18 cellular contexts compared by ENCODE assay signal in genomic region chr1:160028426-160028825, GRCh38. TPM values are rescaled to one million over a fixed set of nuclear protein-coding genes. Genes with fewer than 3 reads are reported as not detected.
A peak's percentile ranks its signal among the peaks of the same experiment; 100 is the strongest.
DNase-seq lines count a peak whose midpoint lies in the region; ATAC-seq and TF ChIP-seq lines count a peak whose summit lies in the region.
"Had no signal": no experiment of that assay in that cellular context is flagged by ENCODE, and none has a peak within 500 bp of the region (broad histone marks: within the 10 kb centered on the region; RNA-seq: fewer than 3 reads in every experiment).

No MANE protein-coding gene starts in this region.

- POLR2A ChIA-PET in OCI-LY7 (lab: Charles Lee), result no interaction called here

- no peaks in the 10 kb centered on the region for H3K9me3 Mint-ChIP-seq in brain
- H3K9me3 Mint-ChIP-seq in activated T-cell treated with anti-CD3 and anti-CD28 coated beads, Interleukin-2, amount 50 U/mL, for 24 hours, result no peaks in the 10 kb centered on the region
- H3K9me3 Mint-ChIP-seq: GM23338, IgD-negative memory B cell had no signal

- H3K36me3 ChIP-seq in DOHH2 (ENCODE audit: control insufficient read depth, low read length) (peaks cover 7% of the 10 kb centered on the region; the same call in 1 of the 2 replicates), OCI-LY7 (ENCODE audit: insufficient read depth, low read length) (no peaks in the 10 kb centered on the region)

- H3K27ac Mint-ChIP-seq in brain, result no peak overlapping the region
- H3K27ac Mint-ChIP-seq in activated T-cell treated with anti-CD3 and anti-CD28 coated beads, Interleukin-2, amount 50 U/mL, for 24 hours, result no peak overlapping the region
- H3K27ac Mint-ChIP-seq: CD4-positive, CD25-positive, alpha-beta regulatory T cell; GM23338; IgD-negative memory B cell had no signal

- intact Hi-C loops in OCI-LY7 (cut with micrococcal nuclease; ENCODE audit: unreplicated experiment), result no loop called here

- no peak for TF ChIP-seq CTCF in DOHH2 (IDR thresholded peaks at IDR 0.05; ENCODE audit: low read depth, low read length, poor library complexity, severe bottlenecking)
- TF ChIP-seq CTCF in OCI-LY7 (conservative IDR thresholded peaks at IDR 0.05; ENCODE audit: low read length), result no peak
- TF ChIP-seq CTCF in brain (conservative IDR thresholded peaks at IDR 0.05), result no peak

- H3K9me2 ChIP-seq in DOHH2 (replicated peaks; ENCODE audit: control insufficient read depth, low read length) (no peaks in the 10 kb centered on the region), OCI-LY7 (ENCODE audit: insufficient read depth, low read length) (no peaks in the 10 kb centered on the region)

- H4K20me1 ChIP-seq in DOHH2 (ENCODE audit: control insufficient read depth, insufficient read depth, low read depth, low read length) (no peaks in the 10 kb centered on the region), OCI-LY7 (ENCODE audit: insufficient read depth, low read length) (no peaks in the 10 kb centered on the region)

- no peak overlapping the region for H3K27ac ChIP-seq in DOHH2 (ENCODE audit: low read depth, low read length)
- H3K27ac ChIP-seq in OCI-LY7 (ENCODE audit: low read depth, low read length, poor library complexity, severe bottlenecking), result no peak overlapping the region

- peaks cover 77% of the 10 kb centered on the region for H3K4me1 Mint-ChIP-seq in brain
- H3K4me1 Mint-ChIP-seq in activated T-cell treated with anti-CD3 and anti-CD28 coated beads, Interleukin-2, amount 50 U/mL, for 24 hours (ENCODE audit: low read depth), result peaks cover 39% of the 10 kb centered on the region

- H3K27me3 ChIP-seq in DOHH2 (ENCODE audit: control insufficient read depth, low read length), result no peaks in the 10 kb centered on the region; the same call in 1 of the 2 replicates

- DNase-seq in OCI-LY7 (ENCODE audit: low spot score) (no peak), superior temporal gyrus (ENCODE audit: extremely low spot score) (peak; percentile 12), AG20443 (ENCODE audit: low spot score) (no peak)
- DNase-seq in activated T-cell treated with anti-CD3 and anti-CD28 coated beads, Interleukin-2, amount 50 U/mL, for 24 hours, result no peak
- DNase-seq: Calu3; CD4-positive, CD25-positive, alpha-beta regulatory T cell; DMS 273 treated with DMSO at 0.1 percent for 48 hours; H7 had no signal

- H3K9me3 ChIP-seq in DOHH2 (ENCODE audit: control insufficient read depth, insufficient read depth, low read length) (no peaks in the 10 kb centered on the region), OCI-LY7 (ENCODE audit: low read length) (no peaks in the 10 kb centered on the region)

- ATAC-seq in GM18519 (IDR thresholded peaks at IDR 0.05; ENCODE audit: low FRiP score, unreplicated experiment), result no peak
- ATAC-seq: GM12878, GM23338 had no signal

- BruUV-seq in OCI-LY7 (replicated peaks; lab: Mats Ljungman, UMichigan), result no TSS peak

- H3K27me3 Mint-ChIP-seq in brain, result peaks cover 9% of the 10 kb centered on the region
- no peaks in the 10 kb centered on the region for H3K27me3 Mint-ChIP-seq in activated T-cell treated with anti-CD3 and anti-CD28 coated beads, Interleukin-2, amount 50 U/mL, for 24 hours
- H3K27me3 Mint-ChIP-seq: CD4-positive, CD25-positive, alpha-beta regulatory T cell had no signal

- peak overlapping the region in 4 of 5 experiments; percentile 67 to 78 (median 74) for H3K4me3 Mint-ChIP-seq in brain
- H3K4me3 Mint-ChIP-seq in activated T-cell treated with anti-CD3 and anti-CD28 coated beads, Interleukin-2, amount 50 U/mL, for 24 hours, result no peak overlapping the region
- H3K4me3 Mint-ChIP-seq: GM23338 had no signal

- H2AFZ ChIP-seq in OCI-LY7 (ENCODE audit: low read length), result no peak overlapping the region
- H2AFZ ChIP-seq: GM23338 had no signal

- H3K4me1 ChIP-seq in DOHH2 (ENCODE audit: control insufficient read depth, low read length), result peaks cover 32% of the 10 kb centered on the region
- H3K4me1 ChIP-seq in OCI-LY7 (ENCODE audit: insufficient read depth, low read length, poor library complexity, severe bottlenecking), result peaks cover 24% of the 10 kb centered on the region

- peaks cover 28% of the 10 kb centered on the region for H3K79me2 ChIP-seq in DOHH2 (ENCODE audit: control insufficient read depth, low read length)
- H3K79me2 ChIP-seq in OCI-LY7 (ENCODE audit: insufficient read depth, low read depth, low read length), result peaks cover 7% of the 10 kb centered on the region; the same call in 1 of the 2 replicates

- H3F3A ChIP-seq in DOHH2 (ENCODE audit: control insufficient read depth, insufficient read depth), result no peaks in the 10 kb centered on the region

- CTCF ChIA-PET in OCI-LY7 (lab: Charles Lee; ENCODE audit: unreplicated experiment), result no interaction called here

- peak overlapping the region; percentile 9; the same call in 1 of the 2 replicates for H3K4me2 ChIP-seq in DOHH2 (ENCODE audit: low read length)
- H3K4me2 ChIP-seq in OCI-LY7 (ENCODE audit: low read length), result 0 out of 2 replicates have a peak overlapping the region, but pooled peaks have one; percentile 3
- H3K4me2 ChIP-seq: GM23338 had no signal

- no peaks in the 10 kb centered on the region for H3K36me3 Mint-ChIP-seq in brain
- H3K36me3 Mint-ChIP-seq in activated T-cell treated with anti-CD3 and anti-CD28 coated beads, Interleukin-2, amount 50 U/mL, for 24 hours (ENCODE audit: low read depth), result peaks cover 32% of the 10 kb centered on the region

- H3K4me3 ChIP-seq in DOHH2 (ENCODE audit: low read length) (no peak overlapping the region), OCI-LY7 (ENCODE audit: low read depth, low read length, poor library complexity, severe bottlenecking) (no peak overlapping the region)
- H3K4me3 ChIP-seq: GM12878, GM23338 had no signal

RNA-seq across cellular contexts. Expression of gene PIGM, which starts 3.4 kb away (rescaled TPM):
- 4.1 and 4.2 TPM in 2 replicates for total RNA-seq in OCI-LY7 (2014; rRNA removed; shearing (Covaris generic))
- 4.9 and 5.1 TPM in 2 replicates for total RNA-seq in OCI-LY7 (2022)
- polyA plus RNA-seq in brain (ENCODE audit: insufficient read depth, low read depth, low replicate concordance), result 3.1 TPM

RNA-seq across cellular contexts. Expression of gene KCNJ10, which starts 41.5 kb away (rescaled TPM):
- 0.33 TPM in 1 of 2 replicates, not detected in the other for total RNA-seq in OCI-LY7 (2014; rRNA removed; shearing (Covaris generic))
- total RNA-seq in OCI-LY7 (2022), result 0.15 and 0.29 TPM in 2 replicates
- 79.9 TPM for polyA plus RNA-seq in brain (ENCODE audit: insufficient read depth, low read depth, low replicate concordance)
- total RNA-seq: A172; Calu3; CD4-positive, CD25-positive, alpha-beta regulatory T cell; G401; H7; HT1080 had no signal
- polyA plus RNA-seq: BJ; CD4-positive, CD25-positive, alpha-beta regulatory T cell; IgD-negative memory B cell had no signal

RNA-seq across cellular contexts. Expression of gene KCNJ9, which starts 52.9 kb away (rescaled TPM):
- not detected in 2 replicates for total RNA-seq in OCI-LY7 (2014; rRNA removed; shearing (Covaris generic))
- total RNA-seq in OCI-LY7 (2022), result not detected in 2 replicates
- polyA plus RNA-seq in brain (ENCODE audit: insufficient read depth, low read depth, low replicate concordance), result 19.0 TPM
- total RNA-seq: A172; Calu3; CD4-positive, CD25-positive, alpha-beta regulatory T cell; G401; GM12878; H7; HT1080 had no signal
- polyA plus RNA-seq: BJ, IgD-negative memory B cell had no signal
